Comparison of ENCODE assay signal across 20 cellular contexts in genomic region chrX:39969826-39970569, GRCh38.
DNase-seq lines count a peak whose midpoint lies in the region; ATAC-seq and TF ChIP-seq lines count a peak whose summit lies in the region.
"Had no signal": no experiment of that assay in that cellular context is flagged by ENCODE, and none has a peak within 500 bp of the region (broad histone marks: within the 10 kb centered on the region; RNA-seq: fewer than 3 reads in every experiment).

No MANE protein-coding gene starts in this region.

- no peak overlapping the region for H3K4me3 ChIP-seq in CD8-positive, alpha-beta T cell (ENCODE audit: low read depth, low read length)
- H3K4me3 ChIP-seq in gastroesophageal sphincter, result no peak overlapping the region
- H3K4me3 ChIP-seq: adrenal gland, gastrocnemius medialis, lung, tibial nerve had no signal

- H3K36me3 Mint-ChIP-seq in CD8-positive, alpha-beta T cell, result peaks cover 3% of the 10 kb centered on the region
- H3K36me3 Mint-ChIP-seq in nephron (ENCODE audit: low read depth), result no peaks in the 10 kb centered on the region
- H3K36me3 Mint-ChIP-seq: IgD-negative memory B cell had no signal

- WGBS in gastroesophageal sphincter (ENCODE audit: low coverage in 1 of 2), 2 donors, result 67 to 72% methylated on average over 1 to 5 of the region's 21 CpGs

- peaks cover 21% of the 10 kb centered on the region for H3K4me1 Mint-ChIP-seq in CD8-positive, alpha-beta T cell (ENCODE audit: low read depth)
- peaks cover 10% of the 10 kb centered on the region for H3K4me1 Mint-ChIP-seq in nephron
- H3K4me1 Mint-ChIP-seq: IgD-negative memory B cell had no signal

- H3K27me3 ChIP-seq in CD8-positive, alpha-beta T cell (ENCODE audit: insufficient read depth, low read length), result no peaks in the 10 kb centered on the region
- no peaks in the 10 kb centered on the region for H3K27me3 ChIP-seq in gastroesophageal sphincter
- H3K27me3 ChIP-seq: tibial nerve had no signal

- TF ChIP-seq POLR2A in gastroesophageal sphincter (IDR thresholded peaks at IDR 0.05), result no peak

- H3K27ac ChIP-seq in CD8-positive, alpha-beta T cell (ENCODE audit: low read depth, low read length), result no peak overlapping the region
- no peak overlapping the region for H3K27ac ChIP-seq in gastroesophageal sphincter
- H3K27ac ChIP-seq: tibial nerve had no signal

- no peak for TF ChIP-seq RAD21 in Ishikawa (IDR thresholded peaks at IDR 0.05; ENCODE audit: low read depth)

- H3K4me3 Mint-ChIP-seq in CD8-positive, alpha-beta T cell, result peak overlapping the region; percentile 26
- H3K4me3 Mint-ChIP-seq in nephron, result no peak overlapping the region
- H3K4me3 Mint-ChIP-seq: IgD-negative memory B cell had no signal

- peaks cover 21% of the 10 kb centered on the region for H3K4me1 ChIP-seq in CD8-positive, alpha-beta T cell (ENCODE audit: insufficient read depth, low read length)
- no peaks in the 10 kb centered on the region for H3K4me1 ChIP-seq in gastroesophageal sphincter
- H3K4me1 ChIP-seq: adrenal gland, gastrocnemius medialis, tibial nerve had no signal

- H3K36me3 ChIP-seq in CD8-positive, alpha-beta T cell (ENCODE audit: insufficient read depth, low read length), result no peaks in the 10 kb centered on the region
- H3K36me3 ChIP-seq in gastroesophageal sphincter, result no peaks in the 10 kb centered on the region
- H3K36me3 ChIP-seq: adrenal gland, gastrocnemius medialis, tibial nerve had no signal

- no peak for ATAC-seq in CD8-positive, alpha-beta T cell
- ATAC-seq in gastroesophageal sphincter, result peak; percentile 46
- no peak for ATAC-seq in HG02981 (IDR thresholded peaks at IDR 0.05; ENCODE audit: unreplicated experiment)
- no peak for ATAC-seq in GM18519 (IDR thresholded peaks at IDR 0.05; ENCODE audit: low FRiP score, unreplicated experiment)
- ATAC-seq: PC-3 had no signal

- H3K9me3 ChIP-seq in CD8-positive, alpha-beta T cell (ENCODE audit: low read length), result no peaks in the 10 kb centered on the region
- no peaks in the 10 kb centered on the region for H3K9me3 ChIP-seq in gastroesophageal sphincter
- H3K9me3 ChIP-seq: adrenal gland, Caco-2, tibial nerve had no signal

- H3K27me3 Mint-ChIP-seq in CD8-positive, alpha-beta T cell (ENCODE audit: low read depth), result no peaks in the 10 kb centered on the region
- H3K27me3 Mint-ChIP-seq in nephron (ENCODE audit: low read depth), result peaks cover 2% of the 10 kb centered on the region

- no peak for TF ChIP-seq CTCF in CD8-positive, alpha-beta T cell (IDR thresholded peaks at IDR 0.05)
- TF ChIP-seq CTCF in gastroesophageal sphincter (IDR thresholded peaks at IDR 0.05), result no peak
- TF ChIP-seq CTCF in nephron (IDR thresholded peaks at IDR 0.05; ENCODE audit: unreplicated experiment in 3 of 3), result no peak

- intact Hi-C loops in CD8-positive, alpha-beta T cell (cut with DNase I, micrococcal nuclease), result no loop called here

- POLR2A ChIA-PET in CD8-positive, alpha-beta T cell (lab: Charles Lee), result no interaction called here

- peaks cover 5% of the 10 kb centered on the region for H3K9me3 Mint-ChIP-seq in CD8-positive, alpha-beta T cell
- peaks cover 36% of the 10 kb centered on the region for H3K9me3 Mint-ChIP-seq in nephron

- CTCF ChIA-PET in CD8-positive, alpha-beta T cell (lab: Charles Lee), result no interaction called here

- TF ChIP-seq EP300 in Ishikawa (IDR thresholded peaks at IDR 0.05; ENCODE audit: borderline replicate concordance) (no peak), gastroesophageal sphincter (IDR thresholded peaks at IDR 0.05) (no peak)

- H3K27ac Mint-ChIP-seq in CD8-positive, alpha-beta T cell, result peak overlapping the region; percentile 78
- H3K27ac Mint-ChIP-seq in nephron, result peak overlapping the region in 2 of 3 experiments; percentile 28
- H3K27ac Mint-ChIP-seq: IgD-negative memory B cell had no signal

- no peak for DNase-seq in CD8-positive, alpha-beta T cell
- DNase-seq in amygdala (lab: John Stamatoyannopoulos, UW), result no peak
- no peak for DNase-seq in SIG-M5 treated with dmso at 0.1 percent for 504 hours (lab: John Stamatoyannopoulos, UW; ENCODE audit: unreplicated experiment)
- DNase-seq: activated CD4-positive, alpha-beta T cell treated with anti-CD3 and anti-CD28 coated beads for 1 hour; Caco-2; caudate nucleus; gastrocnemius medialis; NCI-H226; PC-3; stimulated activated naive CD4-positive, alpha-beta T cell treated with Interleukin-2 at 50 U/mL for 16 hours; T-helper 9 cell had no signal

TF ChIP-seq in Ishikawa, 13 proteins besides CTCF, POLR2A, EP300 and RAD21:
- no peak for TF ChIP-seq EGR1 (IDR thresholded peaks at IDR 0.05)
- no peak for TF ChIP-seq CEBPB (IDR thresholded peaks at IDR 0.05)
- no peak for TF ChIP-seq TAF1 (IDR thresholded peaks at IDR 0.05; ENCODE audit: low read depth)
- no peak for TF ChIP-seq TEAD4 (IDR thresholded peaks at IDR 0.05)
- 0 out of 2 replicates have a peak, but pooled peaks have one; percentile 16 for TF ChIP-seq MAX (IDR thresholded peaks at IDR 0.05)
- TF ChIP-seq USF1 (IDR thresholded peaks at IDR 0.05), result no peak
- no peak for TF ChIP-seq ZBTB7A (IDR thresholded peaks at IDR 0.05; ENCODE audit: low read depth)
- peak; percentile 39 for TF ChIP-seq NFIC (IDR thresholded peaks at IDR 0.05)
- TF ChIP-seq TCF12 (IDR thresholded peaks at IDR 0.05; ENCODE audit: low read depth), result no peak; the same call in 1 of the 2 replicates
- no peak for TF ChIP-seq CREB1 (IDR thresholded peaks at IDR 0.05; ENCODE audit: low read depth)
